Comparison of ENCODE assay signal across 2 cellular contexts in the genomic region with DNA sequence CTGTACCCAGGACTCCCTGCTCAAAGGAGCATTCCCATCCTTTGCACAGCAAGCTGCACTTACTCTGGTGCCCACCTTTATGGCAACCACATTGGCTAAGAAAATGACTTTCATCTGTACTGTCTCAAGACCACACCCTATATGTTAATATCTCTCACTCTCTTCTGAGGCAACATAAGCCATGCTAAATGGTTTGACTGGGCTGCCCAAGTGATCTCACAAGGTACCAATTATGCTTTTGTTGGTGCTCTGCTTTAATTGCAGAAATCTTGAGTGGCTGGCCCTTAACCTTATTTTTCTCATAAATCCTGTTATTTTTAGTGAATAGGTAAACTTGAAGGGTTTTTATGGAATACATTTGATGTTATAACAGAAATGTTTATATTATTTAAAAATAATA.
TF ChIP-seq lines count a peak whose summit lies in the region.

No MANE protein-coding gene starts in this region.

TF ChIP-seq in HEK293, 187 proteins besides CTCF, POLR2A, EP300 and RAD21:
- peak; percentile 80 for TF ChIP-seq ZNF133 (tag by site-specific recombination; IDR thresholded peaks at IDR 0.05)
- peak; percentile 65 for TF ChIP-seq SETDB1 (IDR thresholded peaks at IDR 0.05; ENCODE audit: insufficient read length, low read length)
- no peak for TF ChIP-seq ZNF670 (tag by site-specific recombination; IDR thresholded peaks at IDR 0.05; ENCODE audit: low read depth)

TF ChIP-seq in GM12878, 131 proteins besides CTCF, POLR2A, EP300 and RAD21:
- TF ChIP-seq IRF3 (IDR thresholded peaks at IDR 0.05) (no peak), CBX3 (IDR thresholded peaks at IDR 0.05; ENCODE audit: borderline replicate concordance, low read depth) (no peak), BCL11A (IDR thresholded peaks at IDR 0.05; ENCODE audit: low read depth, low read length) (no peak), PAX5 (IDR thresholded peaks at IDR 0.05; ENCODE audit: borderline replicate concordance, low read depth, low read length) (no peak), SP1 (IDR thresholded peaks at IDR 0.05; ENCODE audit: low read depth, low read length) (no peak), MXI1 (IDR thresholded peaks at IDR 0.05; ENCODE audit: low read depth, low read length) (no peak)
- TF ChIP-seq, protein P1, sequence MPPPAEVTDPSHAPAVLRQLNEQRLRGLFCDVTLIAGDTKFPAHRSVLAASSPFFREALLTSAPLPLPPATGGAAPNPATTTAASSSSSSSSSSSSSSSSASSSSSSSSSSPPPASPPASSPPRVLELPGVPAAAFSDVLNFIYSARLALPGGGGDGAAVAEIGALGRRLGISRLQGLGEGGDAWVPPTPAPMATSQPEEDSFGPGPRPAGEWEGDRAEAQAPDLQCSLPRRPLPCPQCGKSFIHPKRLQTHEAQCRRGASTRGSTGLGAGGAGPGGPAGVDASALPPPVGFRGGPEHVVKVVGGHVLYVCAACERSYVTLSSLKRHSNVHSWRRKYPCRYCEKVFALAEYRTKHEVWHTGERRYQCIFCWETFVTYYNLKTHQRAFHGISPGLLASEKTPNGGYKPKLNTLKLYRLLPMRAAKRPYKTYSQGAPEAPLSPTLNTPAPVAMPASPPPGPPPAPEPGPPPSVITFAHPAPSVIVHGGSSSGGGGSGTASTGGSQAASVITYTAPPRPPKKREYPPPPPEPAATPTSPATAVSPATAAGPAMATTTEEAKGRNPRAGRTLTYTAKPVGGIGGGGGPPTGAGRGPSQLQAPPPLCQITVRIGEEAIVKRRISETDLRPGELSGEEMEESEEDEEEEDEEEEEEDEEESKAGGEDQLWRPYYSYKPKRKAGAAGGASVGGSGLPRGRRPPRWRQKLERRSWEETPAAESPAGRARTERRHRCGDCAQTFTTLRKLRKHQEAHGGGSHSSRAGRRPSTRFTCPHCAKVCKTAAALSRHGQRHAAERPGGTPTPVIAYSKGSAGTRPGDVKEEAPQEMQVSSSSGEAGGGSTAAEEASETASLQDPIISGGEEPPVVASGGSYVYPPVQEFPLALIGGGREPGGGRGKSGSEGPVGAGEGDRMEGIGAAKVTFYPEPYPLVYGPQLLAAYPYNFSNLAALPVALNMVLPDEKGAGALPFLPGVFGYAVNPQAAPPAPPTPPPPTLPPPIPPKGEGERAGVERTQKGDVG (CRISPR knock-in tag; IDR thresholded peaks at IDR 0.05) = no peak
- TF ChIP-seq, protein P2, sequence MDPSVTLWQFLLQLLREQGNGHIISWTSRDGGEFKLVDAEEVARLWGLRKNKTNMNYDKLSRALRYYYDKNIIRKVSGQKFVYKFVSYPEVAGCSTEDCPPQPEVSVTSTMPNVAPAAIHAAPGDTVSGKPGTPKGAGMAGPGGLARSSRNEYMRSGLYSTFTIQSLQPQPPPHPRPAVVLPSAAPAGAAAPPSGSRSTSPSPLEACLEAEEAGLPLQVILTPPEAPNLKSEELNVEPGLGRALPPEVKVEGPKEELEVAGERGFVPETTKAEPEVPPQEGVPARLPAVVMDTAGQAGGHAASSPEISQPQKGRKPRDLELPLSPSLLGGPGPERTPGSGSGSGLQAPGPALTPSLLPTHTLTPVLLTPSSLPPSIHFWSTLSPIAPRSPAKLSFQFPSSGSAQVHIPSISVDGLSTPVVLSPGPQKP (IDR thresholded peaks at IDR 0.05; ENCODE audit: low read depth, low read length) = no peak
- TF ChIP-seq, protein P3, sequence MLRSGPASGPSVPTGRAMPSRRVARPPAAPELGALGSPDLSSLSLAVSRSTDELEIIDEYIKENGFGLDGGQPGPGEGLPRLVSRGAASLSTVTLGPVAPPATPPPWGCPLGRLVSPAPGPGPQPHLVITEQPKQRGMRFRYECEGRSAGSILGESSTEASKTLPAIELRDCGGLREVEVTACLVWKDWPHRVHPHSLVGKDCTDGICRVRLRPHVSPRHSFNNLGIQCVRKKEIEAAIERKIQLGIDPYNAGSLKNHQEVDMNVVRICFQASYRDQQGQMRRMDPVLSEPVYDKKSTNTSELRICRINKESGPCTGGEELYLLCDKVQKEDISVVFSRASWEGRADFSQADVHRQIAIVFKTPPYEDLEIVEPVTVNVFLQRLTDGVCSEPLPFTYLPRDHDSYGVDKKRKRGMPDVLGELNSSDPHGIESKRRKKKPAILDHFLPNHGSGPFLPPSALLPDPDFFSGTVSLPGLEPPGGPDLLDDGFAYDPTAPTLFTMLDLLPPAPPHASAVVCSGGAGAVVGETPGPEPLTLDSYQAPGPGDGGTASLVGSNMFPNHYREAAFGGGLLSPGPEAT (IDR thresholded peaks at IDR 0.05; ENCODE audit: low read depth) = no peak
